In genomic region chr11:108664730-108665525, GRCh38 we compare ENCODE assay signal across 8 cellular contexts. TPM values are rescaled to one million over a fixed set of nuclear protein-coding genes. Genes with fewer than 3 reads are reported as not detected.
A peak's percentile ranks its signal among the peaks of the same experiment; 100 is the strongest.
DNase-seq lines count a peak whose midpoint lies in the region; ATAC-seq and TF ChIP-seq lines count a peak whose summit lies in the region.

Gene DDX10, plus strand, starts transcription at chr11:108665069. Its CDS starts 85 bp downstream, at chr11:108665154.

- H3K27ac Mint-ChIP-seq in chondrocyte (ENCODE audit: unreplicated experiment), result peak within 1 kb of the TSS; percentile 99

- no peaks in the 10 kb centered on the region for H3K36me3 ChIP-seq in kidney epithelial cell (ENCODE audit: control insufficient read depth, insufficient read depth, low read length)

- H3K27me3 ChIP-seq in kidney epithelial cell (ENCODE audit: control insufficient read depth, insufficient read depth, low read length), result no peaks in the 10 kb centered on the region

- H3K4me3 ChIP-seq in kidney epithelial cell (ENCODE audit: low read depth, low read length), result peak within 1 kb of the TSS; percentile 86

- H3K4me3 Mint-ChIP-seq in chondrocyte (ENCODE audit: unreplicated experiment), result peak within 1 kb of the TSS; percentile 100

- H3K4me1 Mint-ChIP-seq in chondrocyte (ENCODE audit: low read depth), result peaks cover 44% of the 10 kb centered on the region

- peak; percentile 69 for TF ChIP-seq POLR2A in GM19193 (IDR thresholded peaks at IDR 0.05; ENCODE audit: extremely low read depth, insufficient read depth, insufficient read length)

- no peaks in the 10 kb centered on the region for H3K9me3 Mint-ChIP-seq in chondrocyte (ENCODE audit: low read depth)

- peak; percentile 97 for ATAC-seq in HG03439 (IDR thresholded peaks at IDR 0.05; ENCODE audit: unreplicated experiment)

- peak; percentile 99 for DNase-seq in Ammon's horn (ENCODE audit: low spot score)
- peak; percentile 97 for DNase-seq in NCI-H510A treated with DMSO at 0.1 percent for 48 hours (lab: John Stamatoyannopoulos, UW)
- DNase-seq in activated CD4-positive, alpha-beta T cell treated with anti-CD3 and anti-CD28 coated beads for 24 hours (ENCODE audit: low read depth in 2 of 2), result peak; percentile 95
- DNase-seq in chondrocyte (ENCODE audit: low spot score), result peak; percentile 97
- peak; percentile 84 for DNase-seq in kidney epithelial cell (ENCODE audit: low read depth)
- DNase-seq in stimulated activated CD4-positive, alpha-beta T cell treated with anti-CD3 and anti-CD28 coated beads, Interleukin-15, amount 100 ng/mL, for 48 hours (ENCODE audit: low read depth in 2 of 2), result peak; percentile 97 to 98

- peaks cover 3% of the 10 kb centered on the region for H3K36me3 Mint-ChIP-seq in chondrocyte (ENCODE audit: low read depth)

- H3K27me3 Mint-ChIP-seq in chondrocyte (ENCODE audit: low read depth), result no peaks in the 10 kb centered on the region

- TF ChIP-seq CTCF in chondrocyte (IDR thresholded peaks at IDR 0.05), result peak; percentile 47
- peak; percentile 25 for TF ChIP-seq CTCF in kidney epithelial cell (IDR thresholded peaks at IDR 0.05; ENCODE audit: insufficient read depth, low read length, poor library complexity, severe bottlenecking)

RNA-seq across cellular contexts. Expression of gene DDX10, which starts in this region (rescaled TPM):
- total RNA-seq in chondrocyte (18.9 to 33.3 TPM (median 25.3 TPM) in 3 replicates), kidney epithelial cell (24.5 and 29.0 TPM in 2 replicates)

Comparison
In these comparisons a context has a peak if more than half of its experiments do, and no peak if none do; other contexts are left out.
1. Peak in every context shown above with its lines: DNase-seq, ATAC-seq and H3K4me3 ChIP-seq.